Comparison of ENCODE assay signal across 11 cellular contexts in genomic region chr3:50239649-50240048, GRCh38. TPM values are rescaled to one million over a fixed set of nuclear protein-coding genes. Genes with fewer than 3 reads are reported as not detected.
DNase-seq lines count a peak whose midpoint lies in the region; ATAC-seq and TF ChIP-seq lines count a peak whose summit lies in the region.
"Had no signal": no experiment of that assay in that cellular context is flagged by ENCODE, and none has a peak within 500 bp of the region (broad histone marks: within the 10 kb centered on the region; RNA-seq: fewer than 3 reads in every experiment).

No MANE protein-coding gene starts in this region.

- H3K4me3 Mint-ChIP-seq in activated T-cell treated with anti-CD3 and anti-CD28 coated beads, Interleukin-2, amount 50 U/mL, for 4 hours, result peak overlapping the region; percentile 59
- peak overlapping the region; percentile 100 for H3K4me3 Mint-ChIP-seq in activated naive CD8-positive, alpha-beta T cell treated with anti-CD3 and anti-CD28 coated beads, Interleukin-2, amount 10 ng/mL, durations not matched to agents 7 days and 5 days

- H3K4me1 Mint-ChIP-seq in activated T-cell treated with anti-CD3 and anti-CD28 coated beads, Interleukin-2, amount 50 U/mL, for 4 hours (ENCODE audit: low read depth), result peaks cover 66% of the 10 kb centered on the region
- H3K4me1 Mint-ChIP-seq in activated naive CD8-positive, alpha-beta T cell treated with anti-CD3 and anti-CD28 coated beads, Interleukin-2, amount 10 ng/mL, durations not matched to agents 7 days and 5 days, result peaks cover 46% of the 10 kb centered on the region

- H3K36me3 ChIP-seq in lung (ENCODE audit: control insufficient read depth in 2 of 2, insufficient read depth in 2 of 2, low read length in 2 of 2) (peaks cover 0 to 5% of the 10 kb centered on the region in 2 donors), thoracic aorta (no peaks in the 10 kb centered on the region)

- ATAC-seq in activated T-cell treated with anti-CD3 and anti-CD28 coated beads, Interleukin-2, amount 50 U/mL, for 4 hours, result no peak
- no peak for ATAC-seq in activated naive CD8-positive, alpha-beta T cell treated with anti-CD3 and anti-CD28 coated beads, Interleukin-2, amount 10 ng/mL, durations not matched to agents 7 days and 5 days (ENCODE audit: low read depth)
- ATAC-seq in lung (ENCODE audit: insufficient read depth, low FRiP score), result no peak
- no peak for ATAC-seq in thoracic aorta (ENCODE audit: insufficient number of reproducible peaks, low FRiP score, low read depth)
- no peak for ATAC-seq in HG02938 (IDR thresholded peaks at IDR 0.05; ENCODE audit: unreplicated experiment)
- ATAC-seq in HG03175 (IDR thresholded peaks at IDR 0.05; ENCODE audit: unreplicated experiment), result no peak
- ATAC-seq in esophagus mucosa, result no peak

- POLR2A ChIA-PET in activated naive CD8-positive, alpha-beta T cell treated with anti-CD3 and anti-CD28 coated beads, Interleukin-2, amount 10 ng/mL, durations not matched to agents 7 days and 5 days (lab: Charles Lee), result interaction anchor here (1.6 to 5.1 kb wide), 2 partner anchors 11 to 98 kb away, joined by 6 to 47 read pairs; no protein-coding TSS in a partner anchor

- 70 to 80% methylated on average over 4 of the region's 4 CpGs for whole genome bisulfite sequencing in lung, 2 donors

- H3K27me3 ChIP-seq in lung (ENCODE audit: control insufficient read depth, insufficient read depth) (no peaks in the 10 kb centered on the region), thoracic aorta (replicated peaks; ENCODE audit: insufficient read depth) (no peaks in the 10 kb centered on the region)

- H3K4me3 ChIP-seq in lung, result no peak overlapping the region
- no peak overlapping the region for H3K4me3 ChIP-seq in thoracic aorta

- DNase-seq in activated T-cell treated with anti-CD3 and anti-CD28 coated beads, Interleukin-2, amount 50 U/mL, for 4 hours, result no peak
- DNase-seq in activated T-cell treated with anti-CD3 and anti-CD28 coated beads for 4 hours (no peak), lung (ENCODE audit: low spot score) (no peak), thoracic aorta (ENCODE audit: low spot score) (no peak)
- DNase-seq in activated naive CD8-positive, alpha-beta T cell treated with anti-CD3 and anti-CD28 coated beads, Interleukin-2, amount 10 ng/mL, durations not matched to agents 7 days and 5 days, result no peak
- DNase-seq: activated CD4-positive, CD25-positive, alpha-beta regulatory T cell treated with anti-CD3 and anti-CD28 coated beads, Interleukin-2, amount 50 U/mL, for 72 hours; effector CD8-positive, alpha-beta T cell; stimulated activated CD4-positive, alpha-beta T cell treated with anti-CD3 and anti-CD28 coated beads, Interleukin-4, amount 100 ng/mL, for 1 hour had no signal

- no peaks in the 10 kb centered on the region for H3K27me3 Mint-ChIP-seq in activated T-cell treated with anti-CD3 and anti-CD28 coated beads, Interleukin-2, amount 50 U/mL, for 4 hours (ENCODE audit: low read depth)
- no peaks in the 10 kb centered on the region for H3K27me3 Mint-ChIP-seq in activated naive CD8-positive, alpha-beta T cell treated with anti-CD3 and anti-CD28 coated beads, Interleukin-2, amount 10 ng/mL, durations not matched to agents 7 days and 5 days

- H3K9me3 Mint-ChIP-seq in activated T-cell treated with anti-CD3 and anti-CD28 coated beads, Interleukin-2, amount 50 U/mL, for 4 hours, result no peaks in the 10 kb centered on the region
- no peaks in the 10 kb centered on the region for H3K9me3 Mint-ChIP-seq in activated naive CD8-positive, alpha-beta T cell treated with anti-CD3 and anti-CD28 coated beads, Interleukin-2, amount 10 ng/mL, durations not matched to agents 7 days and 5 days

- no peak for TF ChIP-seq CTCF in lung (IDR thresholded peaks at IDR 0.05; ENCODE audit: control extremely low read depth, extremely low read depth)
- TF ChIP-seq CTCF in thoracic aorta (IDR thresholded peaks at IDR 0.05), result no peak

- no peaks in the 10 kb centered on the region for H3K9me3 ChIP-seq in lung (ENCODE audit: control insufficient read depth in 2 of 2, insufficient read depth in 1 of 2, low read length in 1 of 2)
- no peaks in the 10 kb centered on the region for H3K9me3 ChIP-seq in thoracic aorta

- H3K27ac Mint-ChIP-seq in activated naive CD8-positive, alpha-beta T cell treated with anti-CD3 and anti-CD28 coated beads, Interleukin-2, amount 10 ng/mL, durations not matched to agents 7 days and 5 days, result peak overlapping the region; percentile 70

- peak overlapping the region; percentile 59 to 97 for H3K27ac ChIP-seq in lung (ENCODE audit: low read depth in 1 of 2, low read length in 1 of 2)
- H3K27ac ChIP-seq in thoracic aorta, result peak overlapping the region; percentile 94 to 96

- no peaks in the 10 kb centered on the region for H3K36me3 Mint-ChIP-seq in activated T-cell treated with anti-CD3 and anti-CD28 coated beads, Interleukin-2, amount 50 U/mL, for 4 hours (ENCODE audit: insufficient read depth)
- peaks cover 21% of the 10 kb centered on the region for H3K36me3 Mint-ChIP-seq in activated naive CD8-positive, alpha-beta T cell treated with anti-CD3 and anti-CD28 coated beads, Interleukin-2, amount 10 ng/mL, durations not matched to agents 7 days and 5 days

- H3K4me1 ChIP-seq in lung (ENCODE audit: control insufficient read depth in 2 of 2, insufficient read depth in 2 of 2, low read length in 2 of 2) (peaks cover 7 to 39% of the 10 kb centered on the region in 2 donors), thoracic aorta (ENCODE audit: control insufficient read depth in 1 of 2, low read depth in 2 of 2) (peaks cover 54 to 73% of the 10 kb centered on the region in 2 donors)

RNA-seq across cellular contexts. Expression of gene GNAI2, which starts 3.6 kb away (rescaled TPM):
- total RNA-seq in activated T-cell treated with anti-CD3 and anti-CD28 coated beads, Interleukin-2, amount 50 U/mL, for 4 hours, result 100 to 1,000 TPM; 160 to 175 (median 172) TPM
- total RNA-seq in activated naive CD8-positive, alpha-beta T cell treated with anti-CD3 and anti-CD28 coated beads, Interleukin-2, amount 10 ng/mL, durations not matched to agents 7 days and 5 days, result 100 to 1,000 TPM; 435 to 448 TPM
- 100 to 1,000 TPM; 224 to 332 TPM for total RNA-seq in lung
- 100 to 1,000 TPM; 217 to 364 TPM for polyA plus RNA-seq in lung
- total RNA-seq in thoracic aorta, result 100 to 1,000 TPM; 183 to 337 TPM
- 92.0 TPM for total RNA-seq in esophagus mucosa

RNA-seq across cellular contexts. Expression of gene SEMA3B, which starts 29.3 kb away (rescaled TPM):
- under 1 TPM; 0.35 to 0.55 (median 0.52) TPM for total RNA-seq in activated T-cell treated with anti-CD3 and anti-CD28 coated beads, Interleukin-2, amount 50 U/mL, for 4 hours
- total RNA-seq in activated naive CD8-positive, alpha-beta T cell treated with anti-CD3 and anti-CD28 coated beads, Interleukin-2, amount 10 ng/mL, durations not matched to agents 7 days and 5 days, result 1 to 10 TPM in 1 of 2 experiments, under 1 TPM in 1; 0.36 to 1.0 TPM
- total RNA-seq in lung (10 to 100 TPM; 47.9 to 95.7 TPM), thoracic aorta (10 to 100 TPM; 53.6 to 57.2 TPM), esophagus mucosa (2.4 TPM)
- polyA plus RNA-seq in lung, result 10 to 100 TPM; 39.6 to 75.6 TPM

RNA-seq across cellular contexts. Expression of gene SLC38A3, which starts 34.6 kb away (rescaled TPM):
- total RNA-seq in activated T-cell treated with anti-CD3 and anti-CD28 coated beads, Interleukin-2, amount 50 U/mL, for 4 hours, result under 1 TPM in 2 of 3 donors, not detected in 1; 0.08 to 0.52 TPM
- total RNA-seq in activated naive CD8-positive, alpha-beta T cell treated with anti-CD3 and anti-CD28 coated beads, Interleukin-2, amount 10 ng/mL, durations not matched to agents 7 days and 5 days, result not detected
- total RNA-seq in lung, result 1 to 10 TPM in 1 of 2 donors, under 1 TPM in 1; 0.43 to 4.3 TPM
- under 1 TPM; 0.08 to 0.24 TPM for polyA plus RNA-seq in lung
- under 1 TPM in 1 of 2 donors, not detected in 1; 0.28 TPM for total RNA-seq in thoracic aorta
- total RNA-seq in esophagus mucosa, result 0.60 TPM

RNA-seq across cellular contexts. Expression of gene LSMEM2, which starts 39.2 kb away (rescaled TPM):
- total RNA-seq in activated T-cell treated with anti-CD3 and anti-CD28 coated beads, Interleukin-2, amount 50 U/mL, for 4 hours, result under 1 TPM in 1 of 3 donors, not detected in 2; 0.13 TPM
- total RNA-seq in activated naive CD8-positive, alpha-beta T cell treated with anti-CD3 and anti-CD28 coated beads, Interleukin-2, amount 10 ng/mL, durations not matched to agents 7 days and 5 days, result not detected
- under 1 TPM in 1 of 2 donors, not detected in 1; 0.12 TPM for total RNA-seq in lung
- under 1 TPM; 0.10 to 0.49 TPM for polyA plus RNA-seq in lung
- total RNA-seq in thoracic aorta, result not detected
- total RNA-seq in esophagus mucosa, result not detected

RNA-seq across cellular contexts. Expression of gene GNAT1, which starts 48.2 kb away (rescaled TPM):
- total RNA-seq in activated T-cell treated with anti-CD3 and anti-CD28 coated beads, Interleukin-2, amount 50 U/mL, for 4 hours, result not detected
- total RNA-seq in activated naive CD8-positive, alpha-beta T cell treated with anti-CD3 and anti-CD28 coated beads, Interleukin-2, amount 10 ng/mL, durations not matched to agents 7 days and 5 days, result not detected
- total RNA-seq in lung (not detected), thoracic aorta (under 1 TPM in 1 of 2 donors, not detected in 1; 0.54 TPM), esophagus mucosa (0.08 TPM)
- under 1 TPM; 0.05 to 0.16 TPM for polyA plus RNA-seq in lung

Comparison
In these comparisons a context has a peak if more than half of its experiments do, and no peak if none do; other contexts are left out.
1. RNA of gene SEMA3B, which starts 29.3 kb away (total RNA-seq): 47.9 to 95.7 TPM in lung and 53.6 to 57.2 TPM in thoracic aorta; 2.4 TPM in esophagus mucosa (single experiment), 0.36 to 1.0 TPM in activated naive CD8-positive, alpha-beta T cell treated with anti-CD3 and anti-CD28 coated beads, Interleukin-2, amount 10 ng/mL, durations not matched to agents 7 days and 5 days and 0.35 to 0.55 TPM in activated T-cell treated with anti-CD3 and anti-CD28 coated beads, Interleukin-2, amount 50 U/mL, for 4 hours; every median in the first group is over 10 times any median in the second.